In genomic region chr17:82866521-82867214, GRCh38 we compare ENCODE assay signal across 8 cellular contexts. TPM values are rescaled to one million over a fixed set of nuclear protein-coding genes. Genes with fewer than 3 reads are reported as not detected.
DNase-seq lines count a peak whose midpoint lies in the region; ATAC-seq and TF ChIP-seq lines count a peak whose summit lies in the region.

No MANE protein-coding gene starts in this region.

- H3K4me3 ChIP-seq in fibroblast of lung (replicated peaks in 1 of 4; ENCODE audit: control extremely low read depth in 1 of 4, insufficient read depth in 1 of 4, low read depth in 3 of 4, low read length in 4 of 4), result no peak overlapping the region

- H3K9ac ChIP-seq in fibroblast of lung (ENCODE audit: insufficient read depth, low read length), result peak overlapping the region; percentile 53

- peak overlapping the region; percentile 59 for H3K27ac ChIP-seq in fibroblast of lung (ENCODE audit: insufficient read depth, low read length)

- peaks cover 4% of the 10 kb centered on the region for H3K36me3 ChIP-seq in fibroblast of lung (ENCODE audit: control insufficient read depth, insufficient read depth, low read length)

- no peaks in the 10 kb centered on the region for H3K9me3 Mint-ChIP-seq in progenitor cell of endocrine pancreas (ENCODE audit: low read depth)

- no peaks in the 10 kb centered on the region for H3K9me3 ChIP-seq in fibroblast of lung (ENCODE audit: control insufficient read depth, insufficient read depth, low read depth, low read length)

- H3K27me3 Mint-ChIP-seq in progenitor cell of endocrine pancreas, result no peaks in the 10 kb centered on the region

- no peak for ATAC-seq in GM19035 (IDR thresholded peaks at IDR 0.05; ENCODE audit: unreplicated experiment)

- H2AFZ ChIP-seq in fibroblast of lung (ENCODE audit: low read length), result no peak overlapping the region

- peaks cover 11% of the 10 kb centered on the region for H3K4me1 ChIP-seq in fibroblast of lung (ENCODE audit: control insufficient read depth, extremely low read depth, insufficient read depth, low read length)

- H3K27ac Mint-ChIP-seq in progenitor cell of endocrine pancreas, result peak overlapping the region; percentile 56

- no peaks in the 10 kb centered on the region for H4K20me1 ChIP-seq in fibroblast of lung (ENCODE audit: control insufficient read depth, extremely low read depth, insufficient read depth, low read length)

- DNase-seq in EH (ENCODE audit: low read depth) (peak; percentile 84), fibroblast of lung (ENCODE audit: low read depth in 2 of 2) (peak; percentile 83 to 88), progenitor cell of endocrine pancreas (ENCODE audit: low spot score, unreplicated experiment) (no peak), GM20000 (ENCODE audit: low spot score) (no peak), HuH-7.5 (ENCODE audit: low spot score) (no peak)
- no peak for DNase-seq in stimulated activated CD8-positive, alpha-beta memory T cell treated with anti-CD3 and anti-CD28 coated beads, Interleukin-4, amount 100 ng/mL, for 48 hours

- H3K4me1 Mint-ChIP-seq in progenitor cell of endocrine pancreas (ENCODE audit: low read depth), result peaks cover 11% of the 10 kb centered on the region

- TF ChIP-seq CTCF in fibroblast of lung (conservative IDR thresholded peaks at IDR 0.05 in 1 of 2, IDR thresholded peaks at IDR 0.05 in 1 of 2; ENCODE audit: low read depth in 1 of 2, low read length in 2 of 2) (no peak), progenitor cell of endocrine pancreas (IDR thresholded peaks at IDR 0.05; ENCODE audit: unreplicated experiment) (no peak), GM20000 (IDR thresholded peaks at IDR 0.05; ENCODE audit: extremely low read depth, missing control alignments) (no peak)

- no peaks in the 10 kb centered on the region for H3K79me2 ChIP-seq in fibroblast of lung (ENCODE audit: control insufficient read depth, insufficient read depth, low read length)

- no peak overlapping the region for H3K4me3 Mint-ChIP-seq in progenitor cell of endocrine pancreas (ENCODE audit: low read depth)

- H3K36me3 Mint-ChIP-seq in progenitor cell of endocrine pancreas (ENCODE audit: insufficient read depth), result peaks cover 7% of the 10 kb centered on the region

- no peaks in the 10 kb centered on the region for H3K27me3 ChIP-seq in fibroblast of lung (ENCODE audit: control insufficient read depth, insufficient read depth, low read length)

- no peak overlapping the region for H3K4me2 ChIP-seq in fibroblast of lung (ENCODE audit: extremely low read depth, insufficient read depth, low read length)

TF ChIP-seq in PFSK-1, 5 proteins besides CTCF, POLR2A, EP300 and RAD21:
- no peak for TF ChIP-seq TAF1 (IDR thresholded peaks at IDR 0.05; ENCODE audit: borderline replicate concordance, insufficient read depth, low read length)
- 0 out of 4 replicates have a peak, but pooled peaks of 1 of the 2 experiments have one; percentile 17 for TF ChIP-seq REST (IDR thresholded peaks at IDR 0.05; ENCODE audit: insufficient read depth in 1 of 2, low read depth in 2 of 2, low read length in 2 of 2)
- TF ChIP-seq FOXP2 (optimal IDR thresholded peaks at IDR 0.05; ENCODE audit: borderline replicate concordance, extremely low read depth, extremely low read length, insufficient read depth), result no peak
- peak; percentile 74; the same call in 1 of the 2 replicates for TF ChIP-seq SIN3A (IDR thresholded peaks at IDR 0.05; ENCODE audit: borderline replicate concordance, insufficient read depth, low read length)
- no peak for TF ChIP-seq POLR2AphosphoS5 (IDR thresholded peaks at IDR 0.05; ENCODE audit: low read depth, low read length)

RNA-seq across cellular contexts. Expression of gene ZNF750, which starts 26.8 kb away (rescaled TPM):
- polyA plus RNA-seq in PFSK-1 (2012; ENCODE audit: insufficient read length, low read depth), result 2.8 TPM
- total RNA-seq in fibroblast of lung (not detected in 2 replicates), progenitor cell of endocrine pancreas (0.07 and 0.11 TPM in 2 replicates)
- not detected in 2 replicates for polyA plus RNA-seq in fibroblast of lung
- polyA plus RNA-seq in fibroblast of lung (2012), result 0.02 TPM in 1 of 2 replicates, not detected in the other
- polyA minus RNA-seq in fibroblast of lung (ENCODE audit: low replicate concordance), result not detected in 2 replicates

Comparison
In these comparisons a context has a peak if more than half of its experiments do, and no peak if none do; other contexts are left out.
1. DNase-seq: peak in EH (single experiment) and fibroblast of lung (2 of 2); none in progenitor cell of endocrine pancreas (single experiment), GM20000 (single experiment), HuH-7.5 (single experiment) and stimulated activated CD8-positive, alpha-beta memory T cell treated with anti-CD3 and anti-CD28 coated beads, Interleukin-4, amount 100 ng/mL, for 48 hours (single experiment).